In genomic region chr16:89317101-89317671, GRCh38 we compare ENCODE assay signal across 11 cellular contexts.
A peak's percentile ranks its signal among the peaks of the same experiment; 100 is the strongest.
DNase-seq lines count a peak whose midpoint lies in the region; ATAC-seq, FAIRE-seq and TF ChIP-seq lines count a peak whose summit lies in the region.
"Had no signal": no experiment of that assay in that cellular context is flagged by ENCODE, and none has a peak within 500 bp of the region (broad histone marks: within the 10 kb centered on the region; RNA-seq: fewer than 3 reads in every experiment).

No MANE protein-coding gene starts in this region.

- DNase-seq in GM23338 (ENCODE audit: low spot score) (no peak), astrocyte (ENCODE audit: low read depth) (no peak), memory B cell (ENCODE audit: low spot score in 2 of 2) (no peak), GOT3 (lab: John Stamatoyannopoulos, UW) (no peak), thyroid gland (no peak), SK-N-DZ (ENCODE audit: low spot score) (no peak)
- DNase-seq: NCI-H146; stimulated activated CD4-positive, alpha-beta T cell treated with anti-CD3 and anti-CD28 coated beads, Interleukin-4, amount 100 ng/mL, for 4 hours; uterus had no signal

- H3K4me1 Mint-ChIP-seq in GM23338 = peaks cover 78% of the 10 kb centered on the region
- peaks cover 82% of the 10 kb centered on the region for H3K4me1 Mint-ChIP-seq in astrocyte (ENCODE audit: low read depth, unreplicated experiment)
- H3K4me1 Mint-ChIP-seq in memory B cell = peaks cover 73% of the 10 kb centered on the region

- H3K79me2 ChIP-seq in ACC112 (ENCODE audit: control insufficient read depth, insufficient read depth, low read length, unreplicated experiment) = peaks cover 96% of the 10 kb centered on the region
- H3K79me2 ChIP-seq in GM23338 (replicated peaks; ENCODE audit: insufficient read depth) = peaks cover 99% of the 10 kb centered on the region
- H3K79me2 ChIP-seq in astrocyte (ENCODE audit: insufficient read depth, low read length) = peaks cover 88% of the 10 kb centered on the region

- H3K4me3 Mint-ChIP-seq in GM23338 = no peak overlapping the region
- peak overlapping the region; percentile 27 for H3K4me3 Mint-ChIP-seq in astrocyte (ENCODE audit: unreplicated experiment)
- H3K4me3 Mint-ChIP-seq in memory B cell = peak overlapping the region; percentile 30

- H3K9me2 ChIP-seq in GM23338 (ENCODE audit: insufficient read depth) = no peaks in the 10 kb centered on the region

- H3K9ac ChIP-seq in astrocyte (ENCODE audit: low read length) = peak overlapping the region; percentile 51

- H3K9me3 Mint-ChIP-seq in GM23338 = no peaks in the 10 kb centered on the region; the same call in 2 of the 3 replicates
- no peaks in the 10 kb centered on the region for H3K9me3 Mint-ChIP-seq in astrocyte (ENCODE audit: unreplicated experiment)
- no peaks in the 10 kb centered on the region for H3K9me3 Mint-ChIP-seq in memory B cell

- FAIRE-seq in astrocyte (lab: Jason Lieb, UNC) = no peak

- H3K4me3 ChIP-seq in ACC112 (ENCODE audit: low read depth, low read length) (no peak overlapping the region), GM23338 (no peak overlapping the region), astrocyte (ENCODE audit: insufficient read depth, low read depth, low read length) (no peak overlapping the region), thyroid gland (replicated peaks in 1 of 3) (no peak overlapping the region)
- H3K4me3 ChIP-seq: uterus had no signal

- 0 out of 2 replicates have a peak, but pooled peaks cover 3% of the 10 kb centered on the region for H3K36me3 ChIP-seq in ACC112 (ENCODE audit: insufficient read depth, low read length)
- no peaks in the 10 kb centered on the region for H3K36me3 ChIP-seq in GM23338 (ENCODE audit: insufficient read depth)
- no peaks in the 10 kb centered on the region for H3K36me3 ChIP-seq in astrocyte (ENCODE audit: insufficient read depth, low read length)
- no peaks in the 10 kb centered on the region for H3K36me3 ChIP-seq in thyroid gland
- H3K36me3 ChIP-seq: uterus had no signal

- H3K27me3 Mint-ChIP-seq in GM23338 (ENCODE audit: insufficient read depth, low read depth, poor library complexity) = peaks cover 41% of the 10 kb centered on the region
- no peaks in the 10 kb centered on the region for H3K27me3 Mint-ChIP-seq in astrocyte (ENCODE audit: low read depth, unreplicated experiment)
- no peaks in the 10 kb centered on the region for H3K27me3 Mint-ChIP-seq in memory B cell

- no peak overlapping the region for H2AFZ ChIP-seq in ACC112 (ENCODE audit: low read length, unreplicated experiment)
- H2AFZ ChIP-seq in GM23338 = no peak overlapping the region
- no peak overlapping the region for H2AFZ ChIP-seq in astrocyte (ENCODE audit: low read depth, low read length)

- H3K36me3 Mint-ChIP-seq in GM23338 (ENCODE audit: low read depth) (peaks cover 26% of the 10 kb centered on the region), astrocyte (ENCODE audit: low read depth, unreplicated experiment) (peaks cover 19% of the 10 kb centered on the region), memory B cell (peaks cover 5% of the 10 kb centered on the region)

- no peaks in the 10 kb centered on the region for H3K9me3 ChIP-seq in astrocyte (ENCODE audit: insufficient read depth, low read depth, low read length)
- H3K9me3 ChIP-seq in thyroid gland = no peaks in the 10 kb centered on the region
- H3K9me3 ChIP-seq: uterus had no signal

- H3K27ac Mint-ChIP-seq in GM23338 (peak overlapping the region; percentile 80), astrocyte (ENCODE audit: unreplicated experiment) (peak overlapping the region; percentile 43), memory B cell (peak overlapping the region; percentile 78)

- H3K27ac ChIP-seq in ACC112 (ENCODE audit: low read depth, low read length) (peak overlapping the region; percentile 68), GM23338 (ENCODE audit: low read depth) (peak overlapping the region; percentile 83), astrocyte (ENCODE audit: low read depth, low read length) (peak overlapping the region; percentile 82), thyroid gland (peak overlapping the region in 1 of 3 donors; percentile 43)
- H3K27ac ChIP-seq: uterus had no signal

- H3K27me3 ChIP-seq in ACC112 (ENCODE audit: insufficient read depth, low read length) (no peaks in the 10 kb centered on the region), GM23338 (ENCODE audit: insufficient read depth) (no peaks in the 10 kb centered on the region), astrocyte (ENCODE audit: insufficient read depth, low read length) (no peaks in the 10 kb centered on the region), thyroid gland (no peaks in the 10 kb centered on the region)
- H3K27me3 ChIP-seq: uterus had no signal

- 0 out of 2 replicates have a peak, but pooled peaks cover 3% of the 10 kb centered on the region for H3F3A ChIP-seq in GM23338 (replicated peaks; ENCODE audit: low read depth)

- ATAC-seq in GM23338 = no peak
- ATAC-seq in memory B cell (ENCODE audit: low read depth) = no peak
- no peak for ATAC-seq in GM21737 (IDR thresholded peaks at IDR 0.05; ENCODE audit: unreplicated experiment)

- H3K4me2 ChIP-seq in GM23338 = peak overlapping the region; percentile 51; the same call in 1 of the 2 replicates
- H3K4me2 ChIP-seq in astrocyte (ENCODE audit: low read length) = peak overlapping the region; percentile 53

- no peak for TF ChIP-seq CTCF in GM23338 (conservative IDR thresholded peaks at IDR 0.05; ENCODE audit: low read depth in 2 of 2)
- TF ChIP-seq CTCF in astrocyte (IDR thresholded peaks at IDR 0.05; ENCODE audit: insufficient read depth, low read depth, low read length) = no peak
- no peak for TF ChIP-seq CTCF in thyroid gland (IDR thresholded peaks at IDR 0.05)

- TF ChIP-seq POLR2A in thyroid gland (IDR thresholded peaks at IDR 0.05) = no peak

- 88 to 96% methylated on average over 11 of the region's 12 CpGs for WGBS in thyroid gland, 2 donors

- intact Hi-C loops in thyroid gland (cut with DNase I) = no loop called here

- H4K20me1 ChIP-seq in GM23338 (replicated peaks; ENCODE audit: insufficient read depth) (peaks cover 73% of the 10 kb centered on the region), astrocyte (ENCODE audit: insufficient read depth, low read length) (peaks cover 26% of the 10 kb centered on the region)

- H3K4me1 ChIP-seq in ACC112 (ENCODE audit: control insufficient read depth, insufficient read depth, low read length, unreplicated experiment) = peaks cover 69% of the 10 kb centered on the region
- peaks cover 39% of the 10 kb centered on the region for H3K4me1 ChIP-seq in GM23338 (ENCODE audit: insufficient read depth)
- H3K4me1 ChIP-seq in astrocyte (ENCODE audit: insufficient read depth, low read length) = peaks cover 71% of the 10 kb centered on the region
- H3K4me1 ChIP-seq in thyroid gland = peaks cover 28 to 70% of the 10 kb centered on the region in 2 donors

TF ChIP-seq in GM23338, 12 proteins besides CTCF, POLR2A, EP300 and RAD21 (continues in another document):
- TF ChIP-seq NANOG (IDR thresholded peaks at IDR 0.05; ENCODE audit: borderline replicate concordance) = no peak
